8 cellular contexts compared by ENCODE assay signal in the genomic region with DNA sequence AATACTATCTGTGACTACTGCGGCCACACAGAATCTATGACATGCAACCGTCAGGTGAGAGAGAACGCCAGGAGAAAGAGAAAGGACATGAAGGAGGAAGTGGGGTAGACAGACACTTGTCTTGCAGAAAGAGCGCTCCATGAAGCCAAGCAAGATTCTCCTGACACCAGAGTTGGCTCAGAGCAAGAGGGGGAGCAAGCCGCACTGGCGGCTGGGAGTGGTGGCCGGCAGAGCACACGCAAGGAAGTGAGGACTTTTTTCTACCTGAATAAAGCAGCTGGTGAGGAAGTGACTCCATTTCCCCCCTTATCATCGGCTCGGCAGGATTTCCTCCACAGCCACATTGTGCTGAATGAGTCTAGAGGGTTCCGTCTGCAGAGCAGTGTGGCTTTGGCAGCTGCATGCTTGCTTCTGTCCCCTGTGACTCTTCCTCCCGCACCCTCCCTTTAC.
DNase-seq lines count a peak whose midpoint lies in the region; ATAC-seq and FAIRE-seq lines count a peak whose summit lies in the region.

No MANE protein-coding gene starts in this region.

- H3K27ac Mint-ChIP-seq in T-helper 2 cell treated with Interferon-gamma antibody and Interleukin-4, amounts not matched to agents 5 μg/mL and 100 μg/mL, for 36 hours, result peak overlapping the region; percentile 84

- H3K36me3 Mint-ChIP-seq in T-helper 2 cell treated with Interferon-gamma antibody and Interleukin-4, amounts not matched to agents 5 μg/mL and 100 μg/mL, for 36 hours (ENCODE audit: low read depth), result peaks cover 38% of the 10 kb centered on the region

- H3K4me3 Mint-ChIP-seq in T-helper 2 cell treated with Interferon-gamma antibody and Interleukin-4, amounts not matched to agents 5 μg/mL and 100 μg/mL, for 36 hours, result peak overlapping the region; percentile 75

- ATAC-seq in esophagus mucosa, result peak; percentile 65

- no peak for FAIRE-seq in urothelium cell line (lab: Jason Lieb, UNC)

- H3K27me3 Mint-ChIP-seq in T-helper 2 cell treated with Interferon-gamma antibody and Interleukin-4, amounts not matched to agents 5 μg/mL and 100 μg/mL, for 36 hours (ENCODE audit: low read depth), result no peaks in the 10 kb centered on the region

- no peaks in the 10 kb centered on the region for H3K9me3 Mint-ChIP-seq in T-helper 2 cell treated with Interferon-gamma antibody and Interleukin-4, amounts not matched to agents 5 μg/mL and 100 μg/mL, for 36 hours

- H3K4me1 Mint-ChIP-seq in T-helper 2 cell treated with Interferon-gamma antibody and Interleukin-4, amounts not matched to agents 5 μg/mL and 100 μg/mL, for 36 hours (ENCODE audit: low read depth), result peaks cover 51% of the 10 kb centered on the region

- peak; percentile 53 for DNase-seq in stimulated activated CD4-positive, alpha-beta T cell treated with anti-CD3 and anti-CD28 coated beads, Interleukin-1b, Interleukin-23, amount 100 ng/mL, for 48 hours
- DNase-seq in stimulated activated CD4-positive, alpha-beta T cell treated with anti-CD3 and anti-CD28 coated beads, Interleukin-2, amount 100 ng/mL, for 48 hours, result no peak
- DNase-seq in T-helper 2 cell treated with Interferon-gamma antibody and Interleukin-4, amounts not matched to agents 5 μg/mL and 100 μg/mL, for 36 hours (ENCODE audit: low spot score), result peak; percentile 42
- DNase-seq in stimulated activated naive CD4-positive, alpha-beta T cell (lab: John Stamatoyannopoulos, UW), result peak; percentile 10 to 67 (median 48)
- DNase-seq in D341Med (ENCODE audit: low spot score) (no peak), DMS 273 treated with DMSO at 0.1 percent for 48 hours (lab: John Stamatoyannopoulos, UW) (no peak), urothelium cell line (ENCODE audit: low spot score) (no peak)

Comparison
In these comparisons a context has a peak if more than half of its experiments do, and no peak if none do; other contexts are left out.
1. DNase-seq: peak in stimulated activated CD4-positive, alpha-beta T cell treated with anti-CD3 and anti-CD28 coated beads, Interleukin-1b, Interleukin-23, amount 100 ng/mL, for 48 hours (single experiment), T-helper 2 cell treated with Interferon-gamma antibody and Interleukin-4, amounts not matched to agents 5 μg/mL and 100 μg/mL, for 36 hours (single experiment) and stimulated activated naive CD4-positive, alpha-beta T cell (6 of 6); none in stimulated activated CD4-positive, alpha-beta T cell treated with anti-CD3 and anti-CD28 coated beads, Interleukin-2, amount 100 ng/mL, for 48 hours (0 of 2), D341Med (single experiment), DMS 273 treated with DMSO at 0.1 percent for 48 hours (single experiment) and urothelium cell line (single experiment).